Comparison of ENCODE assay signal across 37 cellular contexts in genomic region chr1:110428961-110429360, GRCh38. TPM values are rescaled to one million over a fixed set of nuclear protein-coding genes. Genes with fewer than 3 reads are reported as not detected.
"Had no signal": no experiment of that assay in that cellular context is flagged by ENCODE, and none has a peak within 500 bp of the region (broad histone marks: within the 10 kb centered on the region; RNA-seq: fewer than 3 reads in every experiment).

No MANE protein-coding gene starts in this region.

- H3K4me3 Mint-ChIP-seq: activated CD4-positive, alpha-beta memory T cell treated with anti-CD3 and anti-CD28 coated beads for 36 hours; activated CD4-positive, alpha-beta T cell treated with anti-CD3 and anti-CD28 coated beads, Interleukin-2, amount 10 ng/mL, durations not matched to agents 24 days and 14 days; activated CD8-positive, alpha-beta T cell treated with anti-CD3 and anti-CD28 coated beads for 36 hours; activated naive CD4-positive, alpha-beta T cell treated with anti-CD3 and anti-CD28 coated beads, Interleukin-2, amount 10 ng/mL, durations not matched to agents 7 days and 5 days; activated naive CD8-positive, alpha-beta T cell treated with anti-CD3 and anti-CD28 coated beads for 36 hours; T-helper 1 cell treated with Interleukin-12 subunit alpha and Interleukin-12 subunit beta and Interleukin-4 antibody, amounts not matched to agents 30 μg/mL and 1 μg/mL, for 36 hours; T-helper 2 cell treated with Interferon-gamma antibody and Interleukin-4, amounts not matched to agents 5 μg/mL and 100 μg/mL, for 36 hours; WTC11 had no signal

- H3K36me3 Mint-ChIP-seq: activated CD4-positive, alpha-beta memory T cell treated with anti-CD3 and anti-CD28 coated beads for 36 hours; activated naive CD4-positive, alpha-beta T cell treated with anti-CD3 and anti-CD28 coated beads, Interleukin-2, amount 10 ng/mL, durations not matched to agents 7 days and 5 days; activated naive CD4-positive, alpha-beta T cell treated with anti-CD3 and anti-CD28 coated beads, Interleukin-2, amount 50 U/mL, for 72 hours; activated naive CD8-positive, alpha-beta T cell treated with anti-CD3 and anti-CD28 coated beads for 36 hours; WTC11 had no signal

- H3K27ac ChIP-seq: adrenal gland, body of pancreas, brain microvascular endothelial cell, breast epithelium, WERI-Rb-1 had no signal

- DNase-seq: activated CD4-positive, alpha-beta memory T cell treated with anti-CD3 and anti-CD28 coated beads for 36 hours; activated CD4-positive, alpha-beta T cell treated with anti-CD3 and anti-CD28 coated beads for 1 hour; activated CD4-positive, alpha-beta T cell treated with anti-CD3 and anti-CD28 coated beads for 4 hours; activated CD4-positive, alpha-beta T cell treated with anti-CD3 and anti-CD28 coated beads, Interleukin-2, amount 10 ng/mL, durations not matched to agents 24 days and 14 days; activated CD4-positive, alpha-beta T cell treated with anti-CD3 and anti-CD28 coated beads, Interleukin-2, amount 50 U/mL, for 1 hour; activated CD4-positive, alpha-beta T cell treated with anti-CD3 and anti-CD28 coated beads, Interleukin-2, amount 50 U/mL, for 4 hours; activated CD4-positive, CD25-positive, alpha-beta regulatory T cell; activated CD8-positive, alpha-beta memory T cell treated with anti-CD3 and anti-CD28 coated beads, Interleukin-2, amount 50 U/mL, for 4 hours; activated CD8-positive, alpha-beta T cell treated with anti-CD3 and anti-CD28 coated beads for 36 hours; activated effector memory CD4-positive, alpha-beta T cell treated with Interleukin-2 at 50 U/mL for 16 hours; activated gamma-delta T cell; activated naive CD4-positive, alpha-beta T cell treated with anti-CD3 and anti-CD28 coated beads, Interleukin-2, amount 10 ng/mL, durations not matched to agents 7 days and 5 days; activated naive CD4-positive, alpha-beta T cell treated with Interleukin-2 at 50 U/mL for 16 hours; activated naive CD8-positive, alpha-beta T cell treated with anti-CD3 and anti-CD28 coated beads for 36 hours; activated T-cell treated with anti-CD3 and anti-CD28 coated beads for 4 hours; activated T-cell treated with anti-CD3 and anti-CD28 coated beads, Interleukin-2, amount 50 U/mL, for 1 hour; activated T-cell treated with anti-CD3 and anti-CD28 coated beads, Interleukin-2, amount 50 U/mL, for 48 hours; adrenal gland; amniotic stem cell; aorta; body of pancreas; brain microvascular endothelial cell; central memory CD4-positive, alpha-beta T cell; T-helper 1 cell; T-helper 2 cell; T-helper 9 cell; WERI-Rb-1 had no signal

- H3K27me3 ChIP-seq: adrenal gland, body of pancreas, brain microvascular endothelial cell, breast epithelium had no signal

- H3K9me3 Mint-ChIP-seq: activated CD4-positive, alpha-beta memory T cell treated with anti-CD3 and anti-CD28 coated beads for 36 hours; activated CD4-positive, alpha-beta T cell treated with anti-CD3 and anti-CD28 coated beads, Interleukin-2, amount 10 ng/mL, durations not matched to agents 24 days and 14 days; activated CD8-positive, alpha-beta T cell treated with anti-CD3 and anti-CD28 coated beads for 36 hours; activated naive CD4-positive, alpha-beta T cell treated with anti-CD3 and anti-CD28 coated beads, Interleukin-2, amount 10 ng/mL, durations not matched to agents 7 days and 5 days; activated naive CD4-positive, alpha-beta T cell treated with anti-CD3 and anti-CD28 coated beads, Interleukin-2, amount 50 U/mL, for 72 hours; activated naive CD8-positive, alpha-beta T cell treated with anti-CD3 and anti-CD28 coated beads for 36 hours; activated T-helper 2 cell treated with anti-CD3 and anti-CD28 coated beads, Interferon-gamma antibody, Interleukin-2, Interleukin-4, amounts not matched to agents 10 μg/mL and 5 μg/mL and 100 μg/mL, durations not matched to agents 14 hours and 24 hours and 36 hours; T-helper 1 cell treated with Interleukin-12 subunit alpha and Interleukin-12 subunit beta and Interleukin-4 antibody, amounts not matched to agents 30 μg/mL and 1 μg/mL, for 36 hours; T-helper 2 cell treated with Interferon-gamma antibody and Interleukin-4, amounts not matched to agents 5 μg/mL and 100 μg/mL, for 36 hours; WTC11 had no signal

- H3K4me3 ChIP-seq: adrenal gland, body of pancreas, breast epithelium had no signal

- H3K27ac Mint-ChIP-seq: activated CD4-positive, alpha-beta memory T cell treated with anti-CD3 and anti-CD28 coated beads for 36 hours; activated CD4-positive, alpha-beta T cell treated with anti-CD3 and anti-CD28 coated beads, Interleukin-2, amount 10 ng/mL, durations not matched to agents 24 days and 14 days; activated CD8-positive, alpha-beta T cell treated with anti-CD3 and anti-CD28 coated beads for 36 hours; activated naive CD4-positive, alpha-beta T cell treated with anti-CD3 and anti-CD28 coated beads, Interleukin-2, amount 10 ng/mL, durations not matched to agents 7 days and 5 days; activated naive CD4-positive, alpha-beta T cell treated with anti-CD3 and anti-CD28 coated beads, Interleukin-2, amount 50 U/mL, for 72 hours; activated naive CD8-positive, alpha-beta T cell treated with anti-CD3 and anti-CD28 coated beads for 36 hours; activated T-helper 2 cell treated with anti-CD3 and anti-CD28 coated beads, Interferon-gamma antibody, Interleukin-2, Interleukin-4, amounts not matched to agents 10 μg/mL and 5 μg/mL and 100 μg/mL, durations not matched to agents 14 hours and 24 hours and 36 hours; T-helper 1 cell treated with Interleukin-12 subunit alpha and Interleukin-12 subunit beta and Interleukin-4 antibody, amounts not matched to agents 30 μg/mL and 1 μg/mL, for 36 hours; T-helper 2 cell treated with Interferon-gamma antibody and Interleukin-4, amounts not matched to agents 5 μg/mL and 100 μg/mL, for 36 hours; WTC11 had no signal

- H3K9me3 ChIP-seq: adrenal gland, body of pancreas, breast epithelium had no signal

- H3K4me1 ChIP-seq: body of pancreas, breast epithelium had no signal

- H3K4me1 Mint-ChIP-seq: activated CD4-positive, alpha-beta T cell treated with anti-CD3 and anti-CD28 coated beads, Interleukin-2, amount 10 ng/mL, durations not matched to agents 24 days and 14 days; activated naive CD4-positive, alpha-beta T cell treated with anti-CD3 and anti-CD28 coated beads, Interleukin-2, amount 10 ng/mL, durations not matched to agents 7 days and 5 days; activated naive CD8-positive, alpha-beta T cell treated with anti-CD3 and anti-CD28 coated beads for 36 hours had no signal

- H3K36me3 ChIP-seq: adrenal gland, brain microvascular endothelial cell, breast epithelium, WERI-Rb-1 had no signal

- ATAC-seq: activated CD4-positive, CD25-positive, alpha-beta regulatory T cell treated with anti-CD3 and anti-CD28 coated beads, Interleukin-2, amount 50 U/mL, for 24 hours; activated CD8-positive, alpha-beta T cell treated with anti-CD3 and anti-CD28 coated beads for 36 hours; activated naive CD4-positive, alpha-beta T cell treated with anti-CD3 and anti-CD28 coated beads, Interleukin-2, amount 50 U/mL, for 72 hours; body of pancreas; WTC11 had no signal

RNA-seq across cellular contexts. Expression of gene PROK1, which starts 22.0 kb away (rescaled TPM):
- total RNA-seq: activated CD4-positive, alpha-beta memory T cell treated with anti-CD3 and anti-CD28 coated beads for 36 hours; activated CD4-positive, alpha-beta T cell treated with anti-CD3 and anti-CD28 coated beads, Interleukin-2, amount 10 ng/mL, durations not matched to agents 24 days and 14 days; activated CD8-positive, alpha-beta memory T cell treated with anti-CD3 and anti-CD28 coated beads for 36 hours; activated CD8-positive, alpha-beta T cell treated with anti-CD3 and anti-CD28 coated beads for 36 hours; activated naive CD4-positive, alpha-beta T cell treated with anti-CD3 and anti-CD28 coated beads, Interleukin-2, amount 50 U/mL, for 72 hours; activated naive CD8-positive, alpha-beta T cell treated with anti-CD3 and anti-CD28 coated beads for 36 hours; activated T-helper 2 cell treated with anti-CD3 and anti-CD28 coated beads, Interferon-gamma antibody, Interleukin-2, Interleukin-4, amounts not matched to agents 10 μg/mL and 5 μg/mL and 100 μg/mL, durations not matched to agents 14 hours and 24 hours and 36 hours; astrocyte; cerebellum; WTC11 had no signal
